In the genomic region with DNA sequence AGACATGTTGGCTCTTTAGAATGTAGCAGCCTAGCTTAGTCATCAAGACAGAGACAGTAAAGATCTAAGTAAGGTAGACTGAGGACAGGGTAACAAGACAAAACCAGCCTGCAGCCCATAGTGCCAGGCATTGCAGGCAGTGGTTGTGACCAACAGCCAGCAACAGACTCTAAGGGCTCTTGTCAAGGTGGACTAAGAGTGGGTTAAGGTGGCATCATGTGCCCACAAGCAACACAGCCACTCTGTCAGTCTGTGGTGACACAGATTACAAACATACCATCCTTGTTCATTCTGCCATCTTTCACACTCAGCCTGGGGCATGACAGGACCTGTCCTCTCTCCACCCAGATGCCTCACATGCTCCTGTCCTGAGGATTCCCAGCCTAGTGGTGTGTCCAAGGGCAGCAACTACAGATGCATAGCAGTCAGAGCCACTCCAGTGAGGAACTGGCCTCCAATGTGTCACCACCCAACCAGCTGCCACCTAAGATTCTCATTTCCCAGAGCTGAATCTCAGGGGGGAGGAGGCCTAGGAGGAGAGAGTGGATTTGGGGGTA, we compare ENCODE assay signal across 23 cellular contexts. TPM values are rescaled to one million over a fixed set of nuclear protein-coding genes. Genes with fewer than 3 reads are reported as not detected.
DNase-seq lines count a peak whose midpoint lies in the region; ATAC-seq, FAIRE-seq and TF ChIP-seq lines count a peak whose summit lies in the region.
"Had no signal": no experiment of that assay in that cellular context is flagged by ENCODE, and none has a peak within 500 bp of the region (broad histone marks: within the 10 kb centered on the region; RNA-seq: fewer than 3 reads in every experiment).

No MANE protein-coding gene starts in this region.

- H4K91ac ChIP-seq in IMR-90 (ENCODE audit: insufficient read depth, low read depth, low read length): peak overlapping the region; percentile 60; the same call in 1 of the 2 replicates

- H2BK120ac ChIP-seq in IMR-90 (ENCODE audit: low read depth, low read length): peak overlapping the region; percentile 50; the same call in 1 of the 2 replicates

- H3K36me3 ChIP-seq in IMR-90 (ENCODE audit: control insufficient read depth, insufficient read depth, low read length) (peaks cover 8% of the 10 kb centered on the region), bronchial epithelial cell (ENCODE audit: control insufficient read depth, insufficient read depth, low read length) (peaks cover 14% of the 10 kb centered on the region)
- H3K36me3 ChIP-seq: tibial nerve had no signal

- no peak overlapping the region for H3K27ac ChIP-seq in IMR-90 (ENCODE audit: insufficient read depth, low read length)
- H3K27ac ChIP-seq: KMS-11, tibial nerve had no signal

- peak overlapping the region; percentile 38 for H3K27ac Mint-ChIP-seq in activated T-cell treated with anti-CD3 and anti-CD28 coated beads, Interleukin-2, amount 50 U/mL, for 24 hours
- H3K27ac Mint-ChIP-seq: activated naive CD4-positive, alpha-beta T cell treated with anti-CD3 and anti-CD28 coated beads, Interleukin-2, amount 50 U/mL, for 24 hours; CD14-positive monocyte; nephron progenitor cell; stimulated activated naive CD8-positive, alpha-beta T cell treated with anti-CD3 and anti-CD28 coated beads, Interleukin-15, Interleukin-2, amounts not matched to agents 100 ng/mL and 50 ng/mL, for 24 hours had no signal

- no peak for DNase-seq in activated T-cell treated with anti-CD3 and anti-CD28 coated beads, Interleukin-2, amount 50 U/mL, for 24 hours
- DNase-seq in activated T-cell treated with anti-CD3 and anti-CD28 coated beads for 4 hours: no peak
- no peak for DNase-seq in IMR-90
- DNase-seq in bronchial epithelial cell (ENCODE audit: low read depth): peak; percentile 91
- DNase-seq in myocyte (ENCODE audit: low read depth): peak; percentile 94
- no peak for DNase-seq in NCI-H1105 treated with DMSO at 0.1 percent for 48 hours (lab: John Stamatoyannopoulos, UW)
- DNase-seq: activated CD8-positive, alpha-beta memory T cell treated with anti-CD3 and anti-CD28 coated beads, Interleukin-2, amount 50 U/mL, for 4 hours; cerebellar nuclear complex; GDM1; mesendoderm; NCI-H2081; NCI-H510A; nephron progenitor cell; stimulated activated CD4-positive, alpha-beta T cell treated with anti-CD3 and anti-CD28 coated beads, Interleukin-2, amount 100 ng/mL, for 48 hours; T-helper 9 cell had no signal

- H2AK9ac ChIP-seq in IMR-90 (replicated peaks; ENCODE audit: low read depth, low read length, poor library complexity): no peak overlapping the region

- peak overlapping the region; percentile 74 for H3K14ac ChIP-seq in IMR-90 (replicated peaks; ENCODE audit: low read depth, low read length)

- no peak overlapping the region for H2AFZ ChIP-seq in IMR-90 (replicated peaks; ENCODE audit: low read length, poor library complexity)

- no peak for FAIRE-seq in bronchial epithelial cell (lab: Jason Lieb, UNC)

- CTCF ChIA-PET in IMR-90 (lab: Yijun Ruan, JAX): no interaction called here

- H3K79me1 ChIP-seq in IMR-90 (ENCODE audit: low read depth in 1 of 2, low read length in 2 of 2): 0 out of 4 replicates have a peak, but pooled peaks cover 0 to 6% of the 10 kb centered on the region in 2 experiments

- peaks cover 58% of the 10 kb centered on the region for H3K4me1 Mint-ChIP-seq in activated T-cell treated with anti-CD3 and anti-CD28 coated beads, Interleukin-2, amount 50 U/mL, for 24 hours (ENCODE audit: low read depth)
- H3K4me1 Mint-ChIP-seq: nephron progenitor cell had no signal

- no peaks in the 10 kb centered on the region for H4K20me1 ChIP-seq in IMR-90 (ENCODE audit: insufficient read depth, low read length)

- H3K23ac ChIP-seq in IMR-90 (ENCODE audit: low read depth, low read length): peak overlapping the region; percentile 75; the same call in 1 of the 2 replicates

- no peak for TF ChIP-seq POLR2A in IMR-90 (IDR thresholded peaks at IDR 0.05; ENCODE audit: low read depth, low read length)

- in situ Hi-C loops in IMR-90 (cut with MboI; ENCODE audit: low sequenced_read_pairs): no loop called here

- H3K9ac ChIP-seq in IMR-90 (ENCODE audit: low read depth, low read length): no peak overlapping the region
- H3K9ac ChIP-seq: KMS-11 had no signal

- no peak overlapping the region for H3K56ac ChIP-seq in IMR-90 (ENCODE audit: extremely low read depth, insufficient read depth, low read length)

- H2BK15ac ChIP-seq in IMR-90 (ENCODE audit: low read depth, low read length): peak overlapping the region; percentile 50; the same call in 2 of the 3 replicates

- H3K9me3 ChIP-seq in IMR-90 (ENCODE audit: control insufficient read depth, insufficient read depth, low read length): no peaks in the 10 kb centered on the region
- H3K9me3 ChIP-seq: tibial nerve had no signal

- 0 out of 2 replicates have a peak overlapping the region, but pooled peaks have one; percentile 14 for H4K5ac ChIP-seq in IMR-90 (ENCODE audit: low read depth, low read length)

- TF ChIP-seq CTCF in IMR-90 (conservative IDR thresholded peaks at IDR 0.05; ENCODE audit: low read depth, low read length) (no peak), bronchial epithelial cell (IDR thresholded peaks at IDR 0.05; ENCODE audit: insufficient read depth, low read length, severe bottlenecking) (peak; percentile 17)

- no peak overlapping the region for H3K4me2 ChIP-seq in IMR-90 (ENCODE audit: low read depth, low read length)
- H3K4me2 ChIP-seq: KMS-11 had no signal

- H3K4ac ChIP-seq in IMR-90 (ENCODE audit: low read depth, low read length): peak overlapping the region; percentile 42

- peaks cover 94% of the 10 kb centered on the region for H3K36me3 Mint-ChIP-seq in activated T-cell treated with anti-CD3 and anti-CD28 coated beads, Interleukin-2, amount 50 U/mL, for 24 hours (ENCODE audit: low read depth)

- intact Hi-C loops in IMR-90 (cut with micrococcal nuclease): no loop called here

- no peaks in the 10 kb centered on the region for H3K9me3 Mint-ChIP-seq in activated T-cell treated with anti-CD3 and anti-CD28 coated beads, Interleukin-2, amount 50 U/mL, for 24 hours
- H3K9me3 Mint-ChIP-seq: activated naive CD4-positive, alpha-beta T cell treated with anti-CD3 and anti-CD28 coated beads, Interleukin-2, amount 50 U/mL, for 24 hours; CD14-positive monocyte; nephron progenitor cell; stimulated activated naive CD8-positive, alpha-beta T cell treated with anti-CD3 and anti-CD28 coated beads, Interleukin-15, Interleukin-2, amounts not matched to agents 100 ng/mL and 50 ng/mL, for 24 hours had no signal

- dilution Hi-C loops in IMR-90 (cut with HindIII; ENCODE audit: low sequenced_read_pairs, unreplicated experiment): no loop called here

- peak overlapping the region; percentile 73 for H3K18ac ChIP-seq in IMR-90 (ENCODE audit: low read depth, low read length)

- H3K4me3 Mint-ChIP-seq in activated T-cell treated with anti-CD3 and anti-CD28 coated beads, Interleukin-2, amount 50 U/mL, for 24 hours: no peak overlapping the region
- H3K4me3 Mint-ChIP-seq: activated naive CD4-positive, alpha-beta T cell treated with anti-CD3 and anti-CD28 coated beads, Interleukin-2, amount 50 U/mL, for 24 hours; CD14-positive monocyte; nephron progenitor cell; stimulated activated naive CD8-positive, alpha-beta T cell treated with anti-CD3 and anti-CD28 coated beads, Interleukin-15, Interleukin-2, amounts not matched to agents 100 ng/mL and 50 ng/mL, for 24 hours had no signal

- peaks cover 14% of the 10 kb centered on the region for H3K4me1 ChIP-seq in IMR-90 (ENCODE audit: control insufficient read depth, insufficient read depth, low read length)

- peak overlapping the region; percentile 21; the same call in 1 of the 2 replicates for H2BK20ac ChIP-seq in IMR-90 (ENCODE audit: low read depth, low read length)

- H2BK5ac ChIP-seq in IMR-90 (ENCODE audit: low read depth, low read length, poor library complexity, severe bottlenecking): peak overlapping the region; percentile 48

- POLR2A ChIA-PET in IMR-90 (lab: Charles Lee; ENCODE audit: unreplicated experiment): no interaction called here

- no peak overlapping the region for H3K4me3 ChIP-seq in IMR-90 (ENCODE audit: insufficient read depth, low read depth, low read length)
- H3K4me3 ChIP-seq in bronchial epithelial cell (ENCODE audit: low read depth, low read length): no peak overlapping the region
- H3K4me3 ChIP-seq: tibial nerve had no signal

- no peak for TF ChIP-seq RAD21 in IMR-90 (IDR thresholded peaks at IDR 0.05; ENCODE audit: low read length)

- H2AK5ac ChIP-seq in IMR-90 (ENCODE audit: low read depth, low read length): peak overlapping the region; percentile 75

- ATAC-seq in IMR-90 (ENCODE audit: low read depth) (no peak), HG03378 (IDR thresholded peaks at IDR 0.05; ENCODE audit: unreplicated experiment) (no peak), HG02759 (IDR thresholded peaks at IDR 0.05; ENCODE audit: unreplicated experiment) (no peak)
- ATAC-seq: Panc1 had no signal

- no peaks in the 10 kb centered on the region for H3K27me3 ChIP-seq in IMR-90 (ENCODE audit: control insufficient read depth, insufficient read depth, low read length)
- no peaks in the 10 kb centered on the region for H3K27me3 ChIP-seq in bronchial epithelial cell (ENCODE audit: control insufficient read depth, insufficient read depth, low read length)
- H3K27me3 ChIP-seq: tibial nerve had no signal

- BruUV-seq in IMR-90 (replicated peaks; lab: Mats Ljungman, UMichigan): no TSS peak

- no peaks in the 10 kb centered on the region for H3K27me3 Mint-ChIP-seq in activated T-cell treated with anti-CD3 and anti-CD28 coated beads, Interleukin-2, amount 50 U/mL, for 24 hours
- H3K27me3 Mint-ChIP-seq: activated naive CD4-positive, alpha-beta T cell treated with anti-CD3 and anti-CD28 coated beads, Interleukin-2, amount 50 U/mL, for 24 hours; stimulated activated naive CD8-positive, alpha-beta T cell treated with anti-CD3 and anti-CD28 coated beads, Interleukin-15, Interleukin-2, amounts not matched to agents 100 ng/mL and 50 ng/mL, for 24 hours had no signal

- H3K9me1 ChIP-seq in IMR-90 (ENCODE audit: insufficient read depth, low read length): peaks cover 6% of the 10 kb centered on the region; the same call in 1 of the 2 replicates

- H4K8ac ChIP-seq in IMR-90 (ENCODE audit: low read depth in 2 of 2, low read length in 2 of 2): peak overlapping the region in 1 of 2 experiments; percentile 22; a peak in 2 of 4 replicates

TF ChIP-seq in IMR-90, 13 proteins besides CTCF, POLR2A, EP300 and RAD21 (continues in another document):
- TF ChIP-seq BHLHE40 (IDR thresholded peaks at IDR 0.05; ENCODE audit: low read depth, low read length): no peak

RNA-seq across cellular contexts. Expression of a gene that starts 28.3 kb away (rescaled TPM):
- total RNA-seq in IMR-90 (2012; rRNA removed) (3.9 and 5.4 TPM in 2 replicates), bronchial epithelial cell (3.2 and 3.4 TPM in 2 replicates), myocyte (17.6 and 22.1 TPM in 2 replicates)
- 8.5 and 10.8 TPM in 2 replicates for polyA plus RNA-seq in IMR-90 (2012; rRNA removed)
- 6.0 and 8.5 TPM in 2 replicates for polyA plus RNA-seq in IMR-90 (2012; cell fraction: cytosol; rRNA removed)
- 6.6 and 12.7 TPM in 2 replicates for polyA plus RNA-seq in IMR-90 (2012; cell fraction: nucleus; rRNA removed; ENCODE audit: low replicate concordance)
- polyA plus RNA-seq in myocyte (2012): 71.5 TPM

RNA-seq across cellular contexts. Expression of a gene that starts 56.8 kb away (rescaled TPM):
- total RNA-seq in IMR-90 (2012; rRNA removed) (10.4 and 10.6 TPM in 2 replicates), bronchial epithelial cell (7.1 and 9.0 TPM in 2 replicates), myocyte (13.8 and 22.6 TPM in 2 replicates)
- 64.7 and 65.1 TPM in 2 replicates for polyA plus RNA-seq in IMR-90 (2012; rRNA removed)
- polyA plus RNA-seq in IMR-90 (2012; cell fraction: cytosol; rRNA removed): 51.5 and 60.5 TPM in 2 replicates
- 183 and 377 TPM in 2 replicates for polyA plus RNA-seq in IMR-90 (2012; cell fraction: nucleus; rRNA removed; ENCODE audit: low replicate concordance)
- 52.6 TPM for polyA plus RNA-seq in myocyte (2012)

Comparison
In these comparisons a context has a peak if more than half of its experiments do, and no peak if none do; other contexts are left out.
1. DNase-seq: peak in bronchial epithelial cell (single experiment) and myocyte (single experiment); none in activated T-cell treated with anti-CD3 and anti-CD28 coated beads, Interleukin-2, amount 50 U/mL, for 24 hours (single experiment), activated T-cell treated with anti-CD3 and anti-CD28 coated beads for 4 hours (single experiment), IMR-90 (single experiment) and NCI-H1105 treated with DMSO at 0.1 percent for 48 hours (single experiment).